In the genomic region with DNA sequence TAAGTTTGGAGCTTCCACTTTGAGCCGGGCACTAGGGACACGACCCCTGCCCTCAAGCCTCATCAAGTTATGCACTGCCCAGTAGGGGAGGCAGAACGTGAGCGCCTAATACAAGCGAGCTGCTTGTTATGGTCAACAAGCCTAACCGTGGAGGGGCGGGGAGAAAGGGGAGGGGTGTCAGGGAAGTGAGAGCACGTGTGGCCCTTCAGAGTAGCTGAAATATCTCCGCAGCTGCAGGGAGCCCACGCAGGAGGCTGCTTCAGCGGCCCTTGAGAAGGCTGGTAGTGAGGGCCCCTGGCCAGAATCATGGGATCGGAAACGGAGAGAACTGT, we compare ENCODE assay signal across 8 cellular contexts. TPM values are rescaled to one million over a fixed set of nuclear protein-coding genes. Genes with fewer than 3 reads are reported as not detected.
DNase-seq lines count a peak whose midpoint lies in the region; ATAC-seq and TF ChIP-seq lines count a peak whose summit lies in the region.

No MANE protein-coding gene starts in this region.

- H3K79me2 ChIP-seq in ACC112 (ENCODE audit: control insufficient read depth, insufficient read depth, low read length, unreplicated experiment): no peaks in the 10 kb centered on the region

- H3K23ac ChIP-seq in neuronal stem cell (ENCODE audit: low read depth, low read length, poor library complexity): peak overlapping the region; percentile 94

- WGBS in neuronal stem cell (ENCODE audit: extremely low coverage in 2 of 2, insufficient read length in 2 of 2, insufficient replicate concordance in 1 of 2), 2 donors: no CpG with 5 or more reads among the region's 13 CpGs
- 1 to 2% methylated on average over 13 of the region's 13 CpGs for WGBS in tibial nerve, 2 donors

- H3K4me1 ChIP-seq in ACC112 (ENCODE audit: control insufficient read depth, insufficient read depth, low read length, unreplicated experiment) (peaks cover 6% of the 10 kb centered on the region), neuronal stem cell (ENCODE audit: control insufficient read depth in 2 of 2, insufficient read depth in 1 of 2, low read depth in 1 of 2, low read length in 2 of 2) (peaks cover 0 to 1% of the 10 kb centered on the region in 2 donors), tibial nerve (peaks cover 0 to 21% (median 8%) of the 10 kb centered on the region in 4 donors)

- H4K8ac ChIP-seq in neuronal stem cell (ENCODE audit: low read depth, low read length): no peak overlapping the region

- peak overlapping the region; percentile 85 for H3K4me2 ChIP-seq in neuronal stem cell (ENCODE audit: insufficient read depth, low read length, poor library complexity, severe bottlenecking)

- peaks cover 3% of the 10 kb centered on the region for H3K27me3 Mint-ChIP-seq in activated T-helper 2 cell treated with anti-CD3 and anti-CD28 coated beads, Interferon-gamma antibody, Interleukin-2, Interleukin-4, amounts not matched to agents 10 μg/mL and 5 μg/mL and 100 μg/mL, durations not matched to agents 14 hours and 24 hours and 36 hours (ENCODE audit: low read depth)

- H4K91ac ChIP-seq in neuronal stem cell (ENCODE audit: low read depth, low read length, poor library complexity): no peak overlapping the region

- H2BK120ac ChIP-seq in neuronal stem cell (ENCODE audit: low read depth, low read length): no peak overlapping the region

- peak overlapping the region; percentile 100 for H2AFZ ChIP-seq in ACC112 (ENCODE audit: low read length, unreplicated experiment)
- H2AFZ ChIP-seq in neuronal stem cell (ENCODE audit: low read length): peak overlapping the region; percentile 93

- H3K4me3 ChIP-seq in ACC112 (ENCODE audit: low read depth, low read length) (peak overlapping the region; percentile 89), neuronal stem cell (ENCODE audit: low read length in 2 of 2) (peak overlapping the region; percentile 70 to 83), tibial nerve (peak overlapping the region; percentile 54 to 83 (median 64))

- peaks cover 21% of the 10 kb centered on the region for H3K4me1 Mint-ChIP-seq in activated T-helper 2 cell treated with anti-CD3 and anti-CD28 coated beads, Interferon-gamma antibody, Interleukin-2, Interleukin-4, amounts not matched to agents 10 μg/mL and 5 μg/mL and 100 μg/mL, durations not matched to agents 14 hours and 24 hours and 36 hours (ENCODE audit: low read depth)

- no peak overlapping the region for H3K14ac ChIP-seq in neuronal stem cell (ENCODE audit: low read length)

- H3K9ac ChIP-seq in neuronal stem cell (ENCODE audit: low read depth, low read length, poor library complexity): peak overlapping the region; percentile 92

- no peak overlapping the region for H3K27ac Mint-ChIP-seq in activated T-helper 2 cell treated with anti-CD3 and anti-CD28 coated beads, Interferon-gamma antibody, Interleukin-2, Interleukin-4, amounts not matched to agents 10 μg/mL and 5 μg/mL and 100 μg/mL, durations not matched to agents 14 hours and 24 hours and 36 hours

- TF ChIP-seq EP300 in tibial nerve (IDR thresholded peaks at IDR 0.05): peak in 1 of 2 donors; percentile 26

- peaks cover 8% of the 10 kb centered on the region; the same call in 1 of the 2 replicates for H3K27me3 ChIP-seq in ACC112 (ENCODE audit: insufficient read depth, low read length)
- H3K27me3 ChIP-seq in neuronal stem cell (ENCODE audit: control insufficient read depth in 3 of 3, insufficient read depth in 3 of 3, low read depth in 1 of 3, low read length in 3 of 3): peaks cover 0 to 4% (median 0%) of the 10 kb centered on the region in 3 experiments
- no peaks in the 10 kb centered on the region for H3K27me3 ChIP-seq in tibial nerve

- peaks cover 8% of the 10 kb centered on the region for H3K9me3 Mint-ChIP-seq in activated T-helper 2 cell treated with anti-CD3 and anti-CD28 coated beads, Interferon-gamma antibody, Interleukin-2, Interleukin-4, amounts not matched to agents 10 μg/mL and 5 μg/mL and 100 μg/mL, durations not matched to agents 14 hours and 24 hours and 36 hours

- H2BK12ac ChIP-seq in neuronal stem cell (ENCODE audit: low read length): no peak overlapping the region

- H3K36me3 ChIP-seq in ACC112 (ENCODE audit: insufficient read depth, low read length) (no peaks in the 10 kb centered on the region), neuronal stem cell (replicated peaks in 1 of 2; ENCODE audit: control insufficient read depth in 2 of 2, insufficient read depth in 2 of 2, low read length in 2 of 2) (peaks cover 0 to 12% of the 10 kb centered on the region in 2 donors), tibial nerve (peaks cover 0 to 16% (median 0%) of the 10 kb centered on the region in 3 donors)

- H3K4me3 Mint-ChIP-seq in activated T-helper 2 cell treated with anti-CD3 and anti-CD28 coated beads, Interferon-gamma antibody, Interleukin-2, Interleukin-4, amounts not matched to agents 10 μg/mL and 5 μg/mL and 100 μg/mL, durations not matched to agents 14 hours and 24 hours and 36 hours (ENCODE audit: low read depth): peak overlapping the region; percentile 73

- no peak for TF ChIP-seq CTCF in tibial nerve (IDR thresholded peaks at IDR 0.05)

- ATAC-seq in GM18858 (IDR thresholded peaks at IDR 0.05; ENCODE audit: unreplicated experiment): peak; percentile 26
- ATAC-seq in HG03095 (IDR thresholded peaks at IDR 0.05; ENCODE audit: unreplicated experiment): peak; percentile 46

- H3K27ac ChIP-seq in ACC112 (ENCODE audit: low read depth, low read length): no peak overlapping the region
- no peak overlapping the region for H3K27ac ChIP-seq in neuronal stem cell (replicated peaks; ENCODE audit: low read length)
- peak overlapping the region; percentile 64 to 88 (median 82) for H3K27ac ChIP-seq in tibial nerve

- H3K36me3 Mint-ChIP-seq in activated T-helper 2 cell treated with anti-CD3 and anti-CD28 coated beads, Interferon-gamma antibody, Interleukin-2, Interleukin-4, amounts not matched to agents 10 μg/mL and 5 μg/mL and 100 μg/mL, durations not matched to agents 14 hours and 24 hours and 36 hours (ENCODE audit: low read depth): peaks cover 14% of the 10 kb centered on the region

- peaks cover 3% of the 10 kb centered on the region for H3K79me1 ChIP-seq in neuronal stem cell (ENCODE audit: low read depth, low read length)

- no peak for TF ChIP-seq POLR2A in tibial nerve (IDR thresholded peaks at IDR 0.05)

- H3K4ac ChIP-seq in neuronal stem cell (ENCODE audit: low read length): no peak overlapping the region

- H3K9me3 ChIP-seq in neuronal stem cell (replicated peaks in 1 of 2; ENCODE audit: control insufficient read depth in 2 of 2, insufficient read depth in 1 of 2, low read depth in 1 of 2, low read length in 2 of 2) (peaks cover 0 to 4% of the 10 kb centered on the region in 2 donors), tibial nerve (no peaks in the 10 kb centered on the region)

- intact Hi-C loops in activated T-helper 2 cell treated with anti-CD3 and anti-CD28 coated beads, Interferon-gamma antibody, Interleukin-2, Interleukin-4, amounts not matched to agents 10 μg/mL and 5 μg/mL and 100 μg/mL, durations not matched to agents 14 hours and 24 hours and 36 hours (cut with micrococcal nuclease): loop anchor here (2.0 to 10.0 kb wide), 3 partner anchors 93 to 199 kb away; partner anchors contain the start of genes ACOT13, MRS2 and TDP2

- H2BK15ac ChIP-seq in neuronal stem cell (ENCODE audit: low read length): no peak overlapping the region

- H2BK5ac ChIP-seq in neuronal stem cell (ENCODE audit: low read length): no peak overlapping the region

- peak overlapping the region; percentile 57 for H2AK5ac ChIP-seq in neuronal stem cell (ENCODE audit: low read depth, low read length)

- H3K18ac ChIP-seq in neuronal stem cell (ENCODE audit: low read length): peak overlapping the region; percentile 98

- peak; percentile 17 for DNase-seq in NCI-H774 (lab: John Stamatoyannopoulos, UW)
- DNase-seq in activated T-helper 2 cell treated with anti-CD3 and anti-CD28 coated beads, Interferon-gamma antibody, Interleukin-2, Interleukin-4, amounts not matched to agents 10 μg/mL and 5 μg/mL and 100 μg/mL, durations not matched to agents 14 hours and 24 hours and 36 hours (ENCODE audit: low spot score): no peak
- DNase-seq in foreskin melanocyte: peak; percentile 7
- DNase-seq in neuronal stem cell (ENCODE audit: low spot score): no peak
- peak; percentile 31 to 68 for DNase-seq in tibial nerve (ENCODE audit: low spot score in 2 of 2)

RNA-seq across cellular contexts. Expression of gene ALDH5A1, which starts 0.7 kb away (rescaled TPM):
- total RNA-seq in activated T-helper 2 cell treated with anti-CD3 and anti-CD28 coated beads, Interferon-gamma antibody, Interleukin-2, Interleukin-4, amounts not matched to agents 10 μg/mL and 5 μg/mL and 100 μg/mL, durations not matched to agents 14 hours and 24 hours and 36 hours: 11.4 and 12.3 TPM in 2 replicates
- 5.3 TPM for polyA plus RNA-seq in neuronal stem cell (2013, experiment 1 of 2)
- 5.3 TPM for polyA plus RNA-seq in neuronal stem cell (2013, experiment 2 of 2)
- 10 to 100 TPM in 3 of 4 donors, 1 to 10 TPM in 1; 7.8 to 12.0 (median 11.5) TPM for total RNA-seq in tibial nerve

RNA-seq across cellular contexts. Expression of gene GPLD1, which starts 6.1 kb away (rescaled TPM):
- total RNA-seq in activated T-helper 2 cell treated with anti-CD3 and anti-CD28 coated beads, Interferon-gamma antibody, Interleukin-2, Interleukin-4, amounts not matched to agents 10 μg/mL and 5 μg/mL and 100 μg/mL, durations not matched to agents 14 hours and 24 hours and 36 hours: 0.39 and 0.48 TPM in 2 replicates
- 2.0 TPM for polyA plus RNA-seq in neuronal stem cell (2013, experiment 1 of 2)
- 1.6 TPM for polyA plus RNA-seq in neuronal stem cell (2013, experiment 2 of 2)
- 1 to 10 TPM; 2.7 to 3.6 (median 3.0) TPM for total RNA-seq in tibial nerve

Comparison
In these comparisons a context has a peak if more than half of its experiments do, and no peak if none do; other contexts are left out.
1. H3K27ac ChIP-seq: peak in tibial nerve (4 of 4); none in ACC112 (single experiment) and neuronal stem cell (single experiment).
2. DNase-seq: peak in NCI-H774 (single experiment), foreskin melanocyte (single experiment) and tibial nerve (2 of 2); none in activated T-helper 2 cell treated with anti-CD3 and anti-CD28 coated beads, Interferon-gamma antibody, Interleukin-2, Interleukin-4, amounts not matched to agents 10 μg/mL and 5 μg/mL and 100 μg/mL, durations not matched to agents 14 hours and 24 hours and 36 hours (single experiment) and neuronal stem cell (single experiment).
3. Peak in every context shown above with its lines, with median percentiles within 50 percentile points of each other: H3K4me3 ChIP-seq.